ENCODE assay signal across 9 cellular contexts in genomic region chr6:125753218-125753936, GRCh38. TPM values are rescaled to one million over a fixed set of nuclear protein-coding genes. Genes with fewer than 3 reads are reported as not detected.
DNase-seq lines count a peak whose midpoint lies in the region; ATAC-seq and TF ChIP-seq lines count a peak whose summit lies in the region.
"Had no signal": no experiment of that assay in that cellular context is flagged by ENCODE, and none has a peak within 500 bp of the region (broad histone marks: within the 10 kb centered on the region; RNA-seq: fewer than 3 reads in every experiment).

No MANE protein-coding gene starts in this region.

- no peak for DNase-seq in activated CD8-positive, alpha-beta T cell treated with anti-CD3 and anti-CD28 coated beads for 36 hours
- no peak for DNase-seq in activated CD8-positive, alpha-beta T cell treated with anti-CD3 and anti-CD28 coated beads, Interleukin-2, amount 10 ng/mL, durations not matched to agents 7 days and 5 days
- DNase-seq in RWPE1 (ENCODE audit: low spot score) (no peak), globus pallidus (ENCODE audit: low spot score) (peak; percentile 67), type B pancreatic cell (ENCODE audit: extremely low spot score, unreplicated experiment) (no peak), UCSD-AML1 (lab: John Stamatoyannopoulos, UW; ENCODE audit: unreplicated experiment) (no peak), T-cell (no peak)

- no peak overlapping the region for H3K27ac Mint-ChIP-seq in activated CD8-positive, alpha-beta T cell treated with anti-CD3 and anti-CD28 coated beads for 36 hours
- no peak overlapping the region for H3K27ac Mint-ChIP-seq in activated CD8-positive, alpha-beta T cell treated with anti-CD3 and anti-CD28 coated beads, Interleukin-2, amount 10 ng/mL, durations not matched to agents 7 days and 5 days
- H3K27ac Mint-ChIP-seq in type B pancreatic cell (no peak overlapping the region), T-cell (no peak overlapping the region)
- H3K27ac Mint-ChIP-seq: T-helper 1 cell treated with Interleukin-12 subunit alpha and Interleukin-12 subunit beta and Interleukin-4 antibody, amounts not matched to agents 30 μg/mL and 1 μg/mL, for 36 hours had no signal

- CTCF ChIA-PET in activated CD8-positive, alpha-beta T cell treated with anti-CD3 and anti-CD28 coated beads for 36 hours (lab: Charles Lee), result interaction anchor here (0.6 to 2.4 kb wide), 19 partner anchors 9 to 453 kb away, joined by 3 to 44 read pairs (median 4); partner anchors contain the start of genes HDDC2, HINT3 and NCOA7
- CTCF ChIA-PET in activated CD8-positive, alpha-beta T cell treated with anti-CD3 and anti-CD28 coated beads, Interleukin-2, amount 10 ng/mL, durations not matched to agents 7 days and 5 days (lab: Charles Lee), result interaction anchor here (0.6 to 3.1 kb wide), 23 partner anchors 9 to 452 kb away, joined by 3 to 60 read pairs (median 4); partner anchors contain the start of genes HDDC2 and NCOA7
- CTCF ChIA-PET in RWPE1 (lab: Yijun Ruan, JAX) (interaction anchor here (0.6 to 1.7 kb wide), 8 partner anchors 12 to 1890 kb away, joined by 3 to 20 read pairs (median 4); no protein-coding TSS in a partner anchor), T-cell (lab: Charles Lee) (interaction anchor here (0.6 to 5.0 kb wide), 28 partner anchors 8 to 561 kb away, joined by 3 to 81 read pairs (median 4); partner anchors contain the start of genes HDDC2 (in 1 of the 2), NCOA7 (in 1 of the 2) and TRMT11 (in 1 of the 2))

- no peak overlapping the region for H3K4me3 Mint-ChIP-seq in activated CD8-positive, alpha-beta T cell treated with anti-CD3 and anti-CD28 coated beads for 36 hours
- no peak overlapping the region for H3K4me3 Mint-ChIP-seq in activated CD8-positive, alpha-beta T cell treated with anti-CD3 and anti-CD28 coated beads, Interleukin-2, amount 10 ng/mL, durations not matched to agents 7 days and 5 days
- peak overlapping the region; percentile 31 for H3K4me3 Mint-ChIP-seq in type B pancreatic cell
- no peak overlapping the region for H3K4me3 Mint-ChIP-seq in T-cell
- H3K4me3 Mint-ChIP-seq: T-helper 1 cell treated with Interleukin-12 subunit alpha and Interleukin-12 subunit beta and Interleukin-4 antibody, amounts not matched to agents 30 μg/mL and 1 μg/mL, for 36 hours had no signal

- peak; percentile 70 for TF ChIP-seq CTCF in activated CD8-positive, alpha-beta T cell treated with anti-CD3 and anti-CD28 coated beads for 36 hours (IDR thresholded peaks at IDR 0.05)
- TF ChIP-seq CTCF in RWPE1 (conservative IDR thresholded peaks at IDR 0.05; ENCODE audit: low read depth), result peak; percentile 54
- TF ChIP-seq CTCF in type B pancreatic cell (conservative IDR thresholded peaks at IDR 0.05), result peak; percentile 73

- H3K27ac ChIP-seq in RWPE1, result no peak overlapping the region

- peaks cover 13% of the 10 kb centered on the region for H3K4me1 Mint-ChIP-seq in activated CD8-positive, alpha-beta T cell treated with anti-CD3 and anti-CD28 coated beads for 36 hours (ENCODE audit: low read depth)
- peaks cover 18% of the 10 kb centered on the region for H3K4me1 Mint-ChIP-seq in activated CD8-positive, alpha-beta T cell treated with anti-CD3 and anti-CD28 coated beads, Interleukin-2, amount 10 ng/mL, durations not matched to agents 7 days and 5 days (ENCODE audit: low read depth)
- H3K4me1 Mint-ChIP-seq in type B pancreatic cell (ENCODE audit: unreplicated experiment) (peaks cover 21% of the 10 kb centered on the region), T-cell (peaks cover 19 to 27% (median 20%) of the 10 kb centered on the region in 3 donors)

- intact Hi-C loops in activated CD8-positive, alpha-beta T cell treated with anti-CD3 and anti-CD28 coated beads for 36 hours (cut with micrococcal nuclease), result no loop called here

- H3K27me3 Mint-ChIP-seq in activated CD8-positive, alpha-beta T cell treated with anti-CD3 and anti-CD28 coated beads for 36 hours, result peaks cover 39% of the 10 kb centered on the region
- H3K27me3 Mint-ChIP-seq in activated CD8-positive, alpha-beta T cell treated with anti-CD3 and anti-CD28 coated beads, Interleukin-2, amount 10 ng/mL, durations not matched to agents 7 days and 5 days (ENCODE audit: low read depth), result peaks cover 55% of the 10 kb centered on the region
- H3K27me3 Mint-ChIP-seq in type B pancreatic cell (peaks cover 34% of the 10 kb centered on the region), T-cell (peaks cover 23 to 42% of the 10 kb centered on the region in 2 donors)

- POLR2A ChIA-PET in activated CD8-positive, alpha-beta T cell treated with anti-CD3 and anti-CD28 coated beads for 36 hours (lab: Charles Lee), result no interaction called here
- POLR2A ChIA-PET in activated CD8-positive, alpha-beta T cell treated with anti-CD3 and anti-CD28 coated beads, Interleukin-2, amount 10 ng/mL, durations not matched to agents 7 days and 5 days (lab: Charles Lee), result interaction anchor here (0.6 kb wide), 1 partner anchor 91 kb away, joined by 3 read pairs; no protein-coding TSS in a partner anchor
- POLR2A ChIA-PET in RWPE1 (lab: Yijun Ruan, JAX; ENCODE audit: low non-redundant PET) (no interaction called here), T-cell (lab: Charles Lee) (interaction anchor here (0.6 to 0.7 kb wide), 6 partner anchors 11 to 1763 kb away, joined by 3 to 6 read pairs (median 3); no protein-coding TSS in a partner anchor)

- no peaks in the 10 kb centered on the region for H3K9me3 Mint-ChIP-seq in activated CD8-positive, alpha-beta T cell treated with anti-CD3 and anti-CD28 coated beads for 36 hours
- no peaks in the 10 kb centered on the region for H3K9me3 Mint-ChIP-seq in activated CD8-positive, alpha-beta T cell treated with anti-CD3 and anti-CD28 coated beads, Interleukin-2, amount 10 ng/mL, durations not matched to agents 7 days and 5 days (ENCODE audit: insufficient read depth)
- H3K9me3 Mint-ChIP-seq in type B pancreatic cell (no peaks in the 10 kb centered on the region), T-cell (no peaks in the 10 kb centered on the region)
- H3K9me3 Mint-ChIP-seq: T-helper 1 cell treated with Interleukin-12 subunit alpha and Interleukin-12 subunit beta and Interleukin-4 antibody, amounts not matched to agents 30 μg/mL and 1 μg/mL, for 36 hours had no signal

- no peak for ATAC-seq in activated CD8-positive, alpha-beta T cell treated with anti-CD3 and anti-CD28 coated beads for 36 hours
- no peak for ATAC-seq in activated CD8-positive, alpha-beta T cell treated with anti-CD3 and anti-CD28 coated beads, Interleukin-2, amount 10 ng/mL, durations not matched to agents 7 days and 5 days
- no peak for ATAC-seq in T-cell (replicated peaks in 1 of 4)
- no peak for ATAC-seq in HG03460 (IDR thresholded peaks at IDR 0.05; ENCODE audit: unreplicated experiment)

- H3K36me3 Mint-ChIP-seq in activated CD8-positive, alpha-beta T cell treated with anti-CD3 and anti-CD28 coated beads for 36 hours (ENCODE audit: low read depth), result no peaks in the 10 kb centered on the region
- H3K36me3 Mint-ChIP-seq in activated CD8-positive, alpha-beta T cell treated with anti-CD3 and anti-CD28 coated beads, Interleukin-2, amount 10 ng/mL, durations not matched to agents 7 days and 5 days (ENCODE audit: low read depth), result no peaks in the 10 kb centered on the region
- peaks cover 6% of the 10 kb centered on the region for H3K36me3 Mint-ChIP-seq in type B pancreatic cell
- no peaks in the 10 kb centered on the region for H3K36me3 Mint-ChIP-seq in T-cell

RNA-seq across cellular contexts. Expression of gene HEY2, which starts 3.9 kb away (rescaled TPM):
- total RNA-seq in activated CD8-positive, alpha-beta T cell treated with anti-CD3 and anti-CD28 coated beads for 36 hours, result not detected
- not detected for total RNA-seq in activated CD8-positive, alpha-beta T cell treated with anti-CD3 and anti-CD28 coated beads, Interleukin-2, amount 10 ng/mL, durations not matched to agents 7 days and 5 days
- total RNA-seq in type B pancreatic cell (ENCODE audit: low replicate concordance), result 10.0 and 11.3 TPM in 2 replicates
- under 1 TPM in 4 of 5 donors, not detected in 1; 0.16 to 0.32 (median 0.24) TPM for total RNA-seq in T-cell

RNA-seq across cellular contexts. Expression of gene NCOA7, which starts 37.4 kb away (rescaled TPM):
- 10 to 100 TPM; 43.4 to 44.9 TPM for total RNA-seq in activated CD8-positive, alpha-beta T cell treated with anti-CD3 and anti-CD28 coated beads for 36 hours
- 10 to 100 TPM; 27.8 to 31.7 TPM for total RNA-seq in activated CD8-positive, alpha-beta T cell treated with anti-CD3 and anti-CD28 coated beads, Interleukin-2, amount 10 ng/mL, durations not matched to agents 7 days and 5 days
- total RNA-seq in type B pancreatic cell (ENCODE audit: low replicate concordance) (29.9 and 54.0 TPM in 2 replicates), T-cell (10 to 100 TPM; 40.3 to 51.6 (median 46.4) TPM)

Comparison
In these comparisons a context has a peak if more than half of its experiments do, and no peak if none do; other contexts are left out.
1. POLR2A ChIA-PET loops: an anchor here in activated CD8-positive, alpha-beta T cell treated with anti-CD3 and anti-CD28 coated beads, Interleukin-2, amount 10 ng/mL, durations not matched to agents 7 days and 5 days (0.6 kb wide) and T-cell (0.6 to 0.7 kb wide); none called in activated CD8-positive, alpha-beta T cell treated with anti-CD3 and anti-CD28 coated beads for 36 hours and RWPE1.